ENCODE assay signal across 17 cellular contexts in genomic region chr12:27009926-27010325, GRCh38. TPM values are rescaled to one million over a fixed set of nuclear protein-coding genes. Genes with fewer than 3 reads are reported as not detected.
DNase-seq lines count a peak whose midpoint lies in the region; ATAC-seq and TF ChIP-seq lines count a peak whose summit lies in the region.
"Had no signal": no experiment of that assay in that cellular context is flagged by ENCODE, and none has a peak within 500 bp of the region (broad histone marks: within the 10 kb centered on the region; RNA-seq: fewer than 3 reads in every experiment).

No MANE protein-coding gene starts in this region.

- ATAC-seq in HG03442 (IDR thresholded peaks at IDR 0.05; ENCODE audit: unreplicated experiment) = no peak
- ATAC-seq: mucosa of descending colon; stimulated activated naive CD8-positive, alpha-beta T cell treated with anti-CD3 and anti-CD28 coated beads, Interleukin-15, Interleukin-2, amounts not matched to agents 100 U/mL and 50 U/mL, for 24 hours; T-cell had no signal

- TF ChIP-seq CTCF in GM10266 (IDR thresholded peaks at IDR 0.05; ENCODE audit: control insufficient read depth, insufficient read depth, low read depth, missing control alignments) = no peak
- no peak for TF ChIP-seq CTCF in brain (conservative IDR thresholded peaks at IDR 0.05)

- peak overlapping the region in 2 of 5 experiments; percentile 33 to 41 for H3K27ac Mint-ChIP-seq in brain
- H3K27ac Mint-ChIP-seq: activated CD4-positive, alpha-beta memory T cell treated with anti-CD3 and anti-CD28 coated beads, Interleukin-2, amount 10 ng/mL, durations not matched to agents 7 days and 5 days; T-cell had no signal

- H3K4me1 Mint-ChIP-seq in brain = peaks cover 78% of the 10 kb centered on the region

- H3K9me3 Mint-ChIP-seq in brain = no peaks in the 10 kb centered on the region
- H3K9me3 Mint-ChIP-seq: activated CD4-positive, alpha-beta memory T cell treated with anti-CD3 and anti-CD28 coated beads, Interleukin-2, amount 10 ng/mL, durations not matched to agents 7 days and 5 days; T-cell had no signal

- no peaks in the 10 kb centered on the region for H3K27me3 Mint-ChIP-seq in brain
- H3K27me3 Mint-ChIP-seq: activated CD4-positive, alpha-beta memory T cell treated with anti-CD3 and anti-CD28 coated beads, Interleukin-2, amount 10 ng/mL, durations not matched to agents 7 days and 5 days; T-cell had no signal

- H3K4me3 Mint-ChIP-seq in brain = peak overlapping the region; percentile 15 to 72 (median 47)
- H3K4me3 Mint-ChIP-seq: activated CD4-positive, alpha-beta memory T cell treated with anti-CD3 and anti-CD28 coated beads, Interleukin-2, amount 10 ng/mL, durations not matched to agents 7 days and 5 days had no signal

- H3K36me3 Mint-ChIP-seq in brain = peaks cover 4% of the 10 kb centered on the region

- DNase-seq in AML-193 (lab: John Stamatoyannopoulos, UW) = peak; percentile 51 to 57
- DNase-seq in GM10266 (ENCODE audit: extremely low spot score) = peak; percentile 31
- peak; percentile 62 for DNase-seq in M059J (ENCODE audit: low read depth)
- DNase-seq in mesenteric fat pad (ENCODE audit: low spot score) = no peak
- DNase-seq in OCI-M2 (lab: John Stamatoyannopoulos, UW; ENCODE audit: unreplicated experiment) = no peak
- no peak for DNase-seq in NCI-H1930 (lab: John Stamatoyannopoulos, UW)
- DNase-seq: activated CD4-positive, alpha-beta memory T cell treated with anti-CD3 and anti-CD28 coated beads, Interleukin-2, amount 10 ng/mL, durations not matched to agents 7 days and 5 days; activated naive CD4-positive, alpha-beta T cell; cerebellar nuclear complex; mucosa of descending colon; NCI-H146; NCI-H69; stimulated activated CD4-positive, alpha-beta T cell treated with anti-CD3 and anti-CD28 coated beads, Interleukin-4, amount 100 ng/mL, for 4 hours; stimulated activated naive CD8-positive, alpha-beta T cell treated with anti-CD3 and anti-CD28 coated beads, Interleukin-15, Interleukin-2, amounts not matched to agents 100 U/mL and 50 U/mL, for 24 hours; T-cell had no signal

RNA-seq across cellular contexts. Expression of gene TM7SF3, which starts 4.3 kb away (rescaled TPM):
- 76.7 and 93.5 TPM in 2 replicates for total RNA-seq in M059J (2014; rRNA removed; shearing (Covaris generic))
- polyA plus RNA-seq in brain (ENCODE audit: insufficient read depth, low read depth, low replicate concordance) = 42.8 TPM
- total RNA-seq in mesenteric fat pad = 38.3 TPM

RNA-seq across cellular contexts. Expression of gene MED21, which starts 12.4 kb away (rescaled TPM):
- 75.7 and 77.8 TPM in 2 replicates for total RNA-seq in M059J (2014; rRNA removed; shearing (Covaris generic))
- polyA plus RNA-seq in brain (ENCODE audit: insufficient read depth, low read depth, low replicate concordance) = 29.5 TPM
- total RNA-seq in mesenteric fat pad = 35.6 TPM

Comparison
In these comparisons a context has a peak if more than half of its experiments do, and no peak if none do; other contexts are left out.
1. DNase-seq: peak in AML-193 (2 of 2), GM10266 (single experiment) and M059J (single experiment); none in mesenteric fat pad (single experiment), OCI-M2 (single experiment) and NCI-H1930 (0 of 2).